Comparison of ENCODE assay signal across 18 cellular contexts in genomic region chr16:11631214-11631613, GRCh38. TPM values are rescaled to one million over a fixed set of nuclear protein-coding genes. Genes with fewer than 3 reads are reported as not detected.
DNase-seq lines count a peak whose midpoint lies in the region; ATAC-seq, FAIRE-seq and TF ChIP-seq lines count a peak whose summit lies in the region.
"Had no signal": no experiment of that assay in that cellular context is flagged by ENCODE, and none has a peak within 500 bp of the region (broad histone marks: within the 10 kb centered on the region; RNA-seq: fewer than 3 reads in every experiment).

No MANE protein-coding gene starts in this region.

- no peak for ATAC-seq in DND-41 (ENCODE audit: insufficient read depth, low read depth)
- no peak for ATAC-seq in WTC11
- ATAC-seq in sciatic nerve, result no peak
- ATAC-seq: HCT116, PC-3 had no signal

- H3K36me3 ChIP-seq in DND-41 (ENCODE audit: insufficient read depth, low read length) (no peaks in the 10 kb centered on the region), vagina (no peaks in the 10 kb centered on the region)

- H3K36me3 Mint-ChIP-seq in WTC11 (no peaks in the 10 kb centered on the region), mesothelial cell of epicardium (no peaks in the 10 kb centered on the region)

- no peak overlapping the region for H2AFZ ChIP-seq in DND-41 (ENCODE audit: low read depth, low read length)
- H2AFZ ChIP-seq: GM23248 had no signal

- DNase-seq in DND-41 (no peak), WTC11 (ENCODE audit: low spot score) (no peak), mesothelial cell of epicardium (ENCODE audit: low spot score in 2 of 2, unreplicated experiment in 2 of 2) (no peak), vagina (ENCODE audit: extremely low spot score in 2 of 2) (no peak), GM12891 (ENCODE audit: insufficient read length, low spot score) (no peak), sciatic nerve (ENCODE audit: low spot score) (no peak), NCI-H1930 (lab: John Stamatoyannopoulos, UW) (no peak)
- DNase-seq: ACHN, COR-L47, DMS 273 treated with DMSO at 0.1 percent for 48 hours, GDM1, GM23248, KG1, NCI-H187 treated with DMSO at 0.1 percent for 48 hours, NCI-H345, NCI-H524 treated with DMSO at 0.1 percent for 48 hours, PC-3 had no signal

- H3K9me3 ChIP-seq in DND-41 (ENCODE audit: insufficient read depth, low read length, severe bottlenecking), result no peaks in the 10 kb centered on the region
- no peaks in the 10 kb centered on the region for H3K9me3 ChIP-seq in vagina

- H3K9me3 Mint-ChIP-seq in WTC11 (no peaks in the 10 kb centered on the region), mesothelial cell of epicardium (no peaks in the 10 kb centered on the region)

- H3K27ac Mint-ChIP-seq in WTC11, result no peak overlapping the region
- H3K27ac Mint-ChIP-seq in mesothelial cell of epicardium, result peak overlapping the region; percentile 86

- no peaks in the 10 kb centered on the region for H4K20me1 ChIP-seq in DND-41 (ENCODE audit: insufficient read depth, low read length)

- intact Hi-C loops in vagina (cut with DNase I) (loop anchor here (5.0 kb wide), 1 partner anchor 49 kb away; no protein-coding TSS in a partner anchor), sciatic nerve (cut with DNase I) (no loop called here)

- POLR2A ChIA-PET in WTC11 (lab: Charles Lee), result no interaction called here

- H3K4me1 Mint-ChIP-seq in WTC11, result peaks cover 14% of the 10 kb centered on the region
- H3K4me1 Mint-ChIP-seq in mesothelial cell of epicardium, result peaks cover 43% of the 10 kb centered on the region

- H3K79me2 ChIP-seq in DND-41 (ENCODE audit: insufficient read depth, low read length), result no peaks in the 10 kb centered on the region

- TF ChIP-seq POLR2A in vagina (IDR thresholded peaks at IDR 0.05) (no peak), GM12891 (IDR thresholded peaks at IDR 0.05; ENCODE audit: low read depth, low read length) (no peak)

- peaks cover 11% of the 10 kb centered on the region for H3K27me3 Mint-ChIP-seq in WTC11 (ENCODE audit: low read depth)
- no peaks in the 10 kb centered on the region for H3K27me3 Mint-ChIP-seq in mesothelial cell of epicardium (ENCODE audit: low read depth)

- peak overlapping the region; percentile 92 for H3K27ac ChIP-seq in DND-41 (ENCODE audit: low read length)
- H3K27ac ChIP-seq in vagina, result peak overlapping the region; percentile 93
- H3K27ac ChIP-seq: GM23248 had no signal

- H3K4me1 ChIP-seq in DND-41 (ENCODE audit: insufficient read depth, low read length), result peaks cover 39% of the 10 kb centered on the region
- peaks cover 40% of the 10 kb centered on the region for H3K4me1 ChIP-seq in vagina

- H3K4me3 Mint-ChIP-seq in WTC11, result no peak overlapping the region
- H3K4me3 Mint-ChIP-seq in mesothelial cell of epicardium, result no peak overlapping the region

- H3K9ac ChIP-seq in DND-41 (ENCODE audit: low read depth, low read length), result no peak overlapping the region

- H3K4me2 ChIP-seq in DND-41 (ENCODE audit: insufficient read depth, low read length), result no peak overlapping the region; the same call in 1 of the 2 replicates

- H3K27me3 ChIP-seq in DND-41 (ENCODE audit: insufficient read depth, low read length, poor library complexity) (no peaks in the 10 kb centered on the region), vagina (no peaks in the 10 kb centered on the region)

- TF ChIP-seq CTCF in DND-41 (IDR thresholded peaks at IDR 0.05; ENCODE audit: borderline replicate concordance, extremely low read depth, low read length, poor library complexity, severe bottlenecking), result no peak
- no peak for TF ChIP-seq CTCF in WTC11 (IDR thresholded peaks at IDR 0.05)
- no peak for TF ChIP-seq CTCF in mesothelial cell of epicardium (IDR thresholded peaks at IDR 0.05; ENCODE audit: unreplicated experiment)
- TF ChIP-seq CTCF in vagina (IDR thresholded peaks at IDR 0.05), result no peak

- CTCF ChIA-PET in WTC11 (lab: Charles Lee), result interaction anchor here (0.6 to 1.9 kb wide), 4 partner anchors 10 to 99 kb away, joined by 4 to 6 read pairs (median 5); no protein-coding TSS in a partner anchor

- H3K4me3 ChIP-seq in DND-41 (ENCODE audit: low read depth in 1 of 2, low read length in 2 of 2) (no peak overlapping the region), vagina (no peak overlapping the region)
- H3K4me3 ChIP-seq: GM23248 had no signal

- no peak for FAIRE-seq in GM12891 (lab: Jason Lieb, UNC)

TF ChIP-seq in WTC11, 78 proteins besides CTCF, POLR2A, EP300 and RAD21:
- peak; percentile 92 for TF ChIP-seq ZNF121 (CRISPR knock-in tag; IDR thresholded peaks at IDR 0.05)
- no peak for TF ChIP-seq ZBTB21 (CRISPR knock-in tag; IDR thresholded peaks at IDR 0.05; ENCODE audit: borderline replicate concordance)
TF ChIP-seq in WTC11: peak in this region for 1.

TF ChIP-seq in GM12891, 5 proteins besides CTCF, POLR2A, EP300 and RAD21:
- TF ChIP-seq SPI1 (IDR thresholded peaks at IDR 0.05; ENCODE audit: low read depth, low read length) (no peak), PAX5 (IDR thresholded peaks at IDR 0.05; ENCODE audit: insufficient read depth, low read length, severe bottlenecking) (no peak), POLR2AphosphoS5 (IDR thresholded peaks at IDR 0.05; ENCODE audit: low read depth, low read length) (no peak), TAF1 (IDR thresholded peaks at IDR 0.05; ENCODE audit: low read depth, low read length) (no peak), POU2F2 (IDR thresholded peaks at IDR 0.05; ENCODE audit: low read depth, low read length) (no peak)

RNA-seq across cellular contexts. Expression of gene SNN, which starts 37.0 kb away (rescaled TPM):
- total RNA-seq in WTC11 (2021), result 54.2 to 65.2 TPM (median 56.2 TPM) in 3 replicates
- 38.3 to 40.2 TPM (median 39.9 TPM) in 3 replicates for total RNA-seq in mesothelial cell of epicardium
- 23.1 TPM for total RNA-seq in vagina
- polyA plus RNA-seq in GM12891 (2012; ENCODE audit: low read depth, missing spikeins), result 38.7 TPM
- total RNA-seq in sciatic nerve, result 40.0 TPM

RNA-seq across cellular contexts. Expression of gene LITAF, which starts 44.5 kb away (rescaled TPM):
- total RNA-seq in WTC11 (2021) (72.4 to 77.7 TPM (median 73.0 TPM) in 3 replicates), mesothelial cell of epicardium (60.8 to 71.0 TPM (median 62.0 TPM) in 3 replicates), vagina (111 TPM), sciatic nerve (200 TPM)
- polyA plus RNA-seq in GM12891 (2012; ENCODE audit: low read depth, missing spikeins), result 159 TPM
